ENCODE assay signal across 1 cellular context in the genomic region with DNA sequence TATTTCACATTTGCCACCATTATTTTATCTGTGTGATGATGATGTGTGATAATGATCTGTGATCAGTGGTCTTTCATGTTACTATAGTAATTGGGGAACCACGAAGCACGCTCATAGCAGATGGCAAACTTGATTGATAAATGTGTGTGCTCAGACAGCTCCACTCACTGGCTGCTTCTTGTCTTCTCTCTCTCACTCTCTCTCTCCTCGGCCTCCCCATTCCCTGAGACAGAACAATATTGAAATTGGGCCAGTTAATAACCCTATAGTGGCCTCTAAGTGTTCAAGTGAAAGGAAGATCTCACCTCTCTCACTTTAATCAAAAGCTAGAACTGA.
A peak's percentile ranks its signal among the peaks of the same experiment; 100 is the strongest.
TF ChIP-seq lines count a peak whose summit lies in the region.

No MANE protein-coding gene starts in this region.

TF ChIP-seq in K562, 482 proteins besides CTCF, POLR2A, EP300 and RAD21 (continued from another document):
- TF ChIP-seq, protein P1, sequence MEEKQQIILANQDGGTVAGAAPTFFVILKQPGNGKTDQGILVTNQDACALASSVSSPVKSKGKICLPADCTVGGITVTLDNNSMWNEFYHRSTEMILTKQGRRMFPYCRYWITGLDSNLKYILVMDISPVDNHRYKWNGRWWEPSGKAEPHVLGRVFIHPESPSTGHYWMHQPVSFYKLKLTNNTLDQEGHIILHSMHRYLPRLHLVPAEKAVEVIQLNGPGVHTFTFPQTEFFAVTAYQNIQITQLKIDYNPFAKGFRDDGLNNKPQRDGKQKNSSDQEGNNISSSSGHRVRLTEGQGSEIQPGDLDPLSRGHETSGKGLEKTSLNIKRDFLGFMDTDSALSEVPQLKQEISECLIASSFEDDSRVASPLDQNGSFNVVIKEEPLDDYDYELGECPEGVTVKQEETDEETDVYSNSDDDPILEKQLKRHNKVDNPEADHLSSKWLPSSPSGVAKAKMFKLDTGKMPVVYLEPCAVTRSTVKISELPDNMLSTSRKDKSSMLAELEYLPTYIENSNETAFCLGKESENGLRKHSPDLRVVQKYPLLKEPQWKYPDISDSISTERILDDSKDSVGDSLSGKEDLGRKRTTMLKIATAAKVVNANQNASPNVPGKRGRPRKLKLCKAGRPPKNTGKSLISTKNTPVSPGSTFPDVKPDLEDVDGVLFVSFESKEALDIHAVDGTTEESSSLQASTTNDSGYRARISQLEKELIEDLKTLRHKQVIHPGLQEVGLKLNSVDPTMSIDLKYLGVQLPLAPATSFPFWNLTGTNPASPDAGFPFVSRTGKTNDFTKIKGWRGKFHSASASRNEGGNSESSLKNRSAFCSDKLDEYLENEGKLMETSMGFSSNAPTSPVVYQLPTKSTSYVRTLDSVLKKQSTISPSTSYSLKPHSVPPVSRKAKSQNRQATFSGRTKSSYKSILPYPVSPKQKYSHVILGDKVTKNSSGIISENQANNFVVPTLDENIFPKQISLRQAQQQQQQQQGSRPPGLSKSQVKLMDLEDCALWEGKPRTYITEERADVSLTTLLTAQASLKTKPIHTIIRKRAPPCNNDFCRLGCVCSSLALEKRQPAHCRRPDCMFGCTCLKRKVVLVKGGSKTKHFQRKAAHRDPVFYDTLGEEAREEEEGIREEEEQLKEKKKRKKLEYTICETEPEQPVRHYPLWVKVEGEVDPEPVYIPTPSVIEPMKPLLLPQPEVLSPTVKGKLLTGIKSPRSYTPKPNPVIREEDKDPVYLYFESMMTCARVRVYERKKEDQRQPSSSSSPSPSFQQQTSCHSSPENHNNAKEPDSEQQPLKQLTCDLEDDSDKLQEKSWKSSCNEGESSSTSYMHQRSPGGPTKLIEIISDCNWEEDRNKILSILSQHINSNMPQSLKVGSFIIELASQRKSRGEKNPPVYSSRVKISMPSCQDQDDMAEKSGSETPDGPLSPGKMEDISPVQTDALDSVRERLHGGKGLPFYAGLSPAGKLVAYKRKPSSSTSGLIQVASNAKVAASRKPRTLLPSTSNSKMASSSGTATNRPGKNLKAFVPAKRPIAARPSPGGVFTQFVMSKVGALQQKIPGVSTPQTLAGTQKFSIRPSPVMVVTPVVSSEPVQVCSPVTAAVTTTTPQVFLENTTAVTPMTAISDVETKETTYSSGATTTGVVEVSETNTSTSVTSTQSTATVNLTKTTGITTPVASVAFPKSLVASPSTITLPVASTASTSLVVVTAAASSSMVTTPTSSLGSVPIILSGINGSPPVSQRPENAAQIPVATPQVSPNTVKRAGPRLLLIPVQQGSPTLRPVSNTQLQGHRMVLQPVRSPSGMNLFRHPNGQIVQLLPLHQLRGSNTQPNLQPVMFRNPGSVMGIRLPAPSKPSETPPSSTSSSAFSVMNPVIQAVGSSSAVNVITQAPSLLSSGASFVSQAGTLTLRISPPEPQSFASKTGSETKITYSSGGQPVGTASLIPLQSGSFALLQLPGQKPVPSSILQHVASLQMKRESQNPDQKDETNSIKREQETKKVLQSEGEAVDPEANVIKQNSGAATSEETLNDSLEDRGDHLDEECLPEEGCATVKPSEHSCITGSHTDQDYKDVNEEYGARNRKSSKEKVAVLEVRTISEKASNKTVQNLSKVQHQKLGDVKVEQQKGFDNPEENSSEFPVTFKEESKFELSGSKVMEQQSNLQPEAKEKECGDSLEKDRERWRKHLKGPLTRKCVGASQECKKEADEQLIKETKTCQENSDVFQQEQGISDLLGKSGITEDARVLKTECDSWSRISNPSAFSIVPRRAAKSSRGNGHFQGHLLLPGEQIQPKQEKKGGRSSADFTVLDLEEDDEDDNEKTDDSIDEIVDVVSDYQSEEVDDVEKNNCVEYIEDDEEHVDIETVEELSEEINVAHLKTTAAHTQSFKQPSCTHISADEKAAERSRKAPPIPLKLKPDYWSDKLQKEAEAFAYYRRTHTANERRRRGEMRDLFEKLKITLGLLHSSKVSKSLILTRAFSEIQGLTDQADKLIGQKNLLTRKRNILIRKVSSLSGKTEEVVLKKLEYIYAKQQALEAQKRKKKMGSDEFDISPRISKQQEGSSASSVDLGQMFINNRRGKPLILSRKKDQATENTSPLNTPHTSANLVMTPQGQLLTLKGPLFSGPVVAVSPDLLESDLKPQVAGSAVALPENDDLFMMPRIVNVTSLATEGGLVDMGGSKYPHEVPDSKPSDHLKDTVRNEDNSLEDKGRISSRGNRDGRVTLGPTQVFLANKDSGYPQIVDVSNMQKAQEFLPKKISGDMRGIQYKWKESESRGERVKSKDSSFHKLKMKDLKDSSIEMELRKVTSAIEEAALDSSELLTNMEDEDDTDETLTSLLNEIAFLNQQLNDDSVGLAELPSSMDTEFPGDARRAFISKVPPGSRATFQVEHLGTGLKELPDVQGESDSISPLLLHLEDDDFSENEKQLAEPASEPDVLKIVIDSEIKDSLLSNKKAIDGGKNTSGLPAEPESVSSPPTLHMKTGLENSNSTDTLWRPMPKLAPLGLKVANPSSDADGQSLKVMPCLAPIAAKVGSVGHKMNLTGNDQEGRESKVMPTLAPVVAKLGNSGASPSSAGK (IDR thresholded peaks at IDR 0.05) = peak; percentile 52; the same call in 1 of the 2 replicates
- no peak for TF ChIP-seq ZNF561 (CRISPR knock-in tag; conservative IDR thresholded peaks at IDR 0.05)
- no peak for TF ChIP-seq KDM4B (IDR thresholded peaks at IDR 0.05; ENCODE audit: borderline replicate concordance in 2 of 2, low read depth in 1 of 2)
- no peak for TF ChIP-seq ZNF696 (CRISPR knock-in tag; conservative IDR thresholded peaks at IDR 0.05)
- no peak for TF ChIP-seq CBFA2T2 (conservative IDR thresholded peaks at IDR 0.05)
- TF ChIP-seq L3MBTL2 (IDR thresholded peaks at IDR 0.05) = peak; percentile 53; the same call in 1 of the 2 replicates
- TF ChIP-seq, protein P2, sequence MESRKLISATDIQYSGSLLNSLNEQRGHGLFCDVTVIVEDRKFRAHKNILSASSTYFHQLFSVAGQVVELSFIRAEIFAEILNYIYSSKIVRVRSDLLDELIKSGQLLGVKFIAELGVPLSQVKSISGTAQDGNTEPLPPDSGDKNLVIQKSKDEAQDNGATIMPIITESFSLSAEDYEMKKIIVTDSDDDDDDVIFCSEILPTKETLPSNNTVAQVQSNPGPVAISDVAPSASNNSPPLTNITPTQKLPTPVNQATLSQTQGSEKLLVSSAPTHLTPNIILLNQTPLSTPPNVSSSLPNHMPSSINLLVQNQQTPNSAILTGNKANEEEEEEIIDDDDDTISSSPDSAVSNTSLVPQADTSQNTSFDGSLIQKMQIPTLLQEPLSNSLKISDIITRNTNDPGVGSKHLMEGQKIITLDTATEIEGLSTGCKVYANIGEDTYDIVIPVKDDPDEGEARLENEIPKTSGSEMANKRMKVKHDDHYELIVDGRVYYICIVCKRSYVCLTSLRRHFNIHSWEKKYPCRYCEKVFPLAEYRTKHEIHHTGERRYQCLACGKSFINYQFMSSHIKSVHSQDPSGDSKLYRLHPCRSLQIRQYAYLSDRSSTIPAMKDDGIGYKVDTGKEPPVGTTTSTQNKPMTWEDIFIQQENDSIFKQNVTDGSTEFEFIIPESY (CRISPR knock-in tag; IDR thresholded peaks at IDR 0.05) = 0 out of 2 replicates have a peak, but pooled peaks have one; percentile 0
- no peak for TF ChIP-seq GABPB2 (CRISPR knock-in tag; conservative IDR thresholded peaks at IDR 0.05)
- TF ChIP-seq TCF3 (CRISPR knock-in tag; IDR thresholded peaks at IDR 0.05) = no peak
- TF ChIP-seq CBX3 (IDR thresholded peaks at IDR 0.05; ENCODE audit: borderline replicate concordance in 1 of 2, low read length in 2 of 2) = peak in 1 of 2 experiments; percentile 19; a peak in 1 of 3 replicates
- no peak for TF ChIP-seq ZFPM2 (CRISPR knock-in tag; IDR thresholded peaks at IDR 0.05)
